In the genomic region with DNA sequence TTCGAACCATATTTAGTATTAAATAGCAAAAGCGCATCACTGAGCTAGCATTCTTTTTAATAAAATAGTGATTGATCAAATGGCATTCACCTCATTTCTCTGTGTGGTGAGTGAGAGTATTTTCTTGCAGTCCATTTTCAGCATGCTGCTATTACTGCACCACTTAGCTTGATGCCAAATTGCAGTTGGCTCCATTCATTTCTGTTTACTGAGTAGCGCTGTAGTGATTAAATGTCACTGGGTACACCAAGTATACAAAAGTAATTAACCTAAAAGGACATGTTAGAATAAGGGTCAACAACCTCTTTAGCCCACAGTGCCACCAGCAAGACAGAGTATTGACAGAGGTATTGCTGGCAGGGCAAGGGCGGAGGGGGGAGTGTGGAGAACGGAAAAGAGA, we compare ENCODE assay signal across 21 cellular contexts.
A peak's percentile ranks its signal among the peaks of the same experiment; 100 is the strongest.
DNase-seq lines count a peak whose midpoint lies in the region; ATAC-seq and TF ChIP-seq lines count a peak whose summit lies in the region.
"Had no signal": no experiment of that assay in that cellular context is flagged by ENCODE, and none has a peak within 500 bp of the region (broad histone marks: within the 10 kb centered on the region; RNA-seq: fewer than 3 reads in every experiment).

No MANE protein-coding gene starts in this region.

- H3K9me3 ChIP-seq in neural progenitor cell (ENCODE audit: low read depth) = no peaks in the 10 kb centered on the region
- no peaks in the 10 kb centered on the region for H3K9me3 ChIP-seq in adrenal gland (replicated peaks in 1 of 3)
- H3K9me3 ChIP-seq: tibial nerve had no signal

- no peaks in the 10 kb centered on the region for H3K9me2 ChIP-seq in GM23338 (ENCODE audit: insufficient read depth)

- H3K36me3 Mint-ChIP-seq in GM23338 (ENCODE audit: low read depth) = no peaks in the 10 kb centered on the region
- H3K36me3 Mint-ChIP-seq in WTC11 = no peaks in the 10 kb centered on the region
- peaks cover 30% of the 10 kb centered on the region for H3K36me3 Mint-ChIP-seq in neural progenitor cell

- intact Hi-C loops in adrenal gland (cut with DNase I) = no loop called here

- no peak overlapping the region for H3K9ac ChIP-seq in neural progenitor cell
- H3K9ac ChIP-seq: parathyroid adenoma had no signal

- ATAC-seq in GM23338 = peak; percentile 37; the same call in 2 of the 3 replicates
- no peak for ATAC-seq in WTC11
- ATAC-seq in GM21381 (IDR thresholded peaks at IDR 0.05; ENCODE audit: unreplicated experiment) = no peak
- ATAC-seq in GM19397 (IDR thresholded peaks at IDR 0.05; ENCODE audit: unreplicated experiment) = no peak

- H3K4me1 ChIP-seq in GM23338 (ENCODE audit: insufficient read depth) (peaks cover 62% of the 10 kb centered on the region), neural progenitor cell (peaks cover 91% of the 10 kb centered on the region), adrenal gland (replicated peaks in 1 of 2) (no peaks in the 10 kb centered on the region)
- H3K4me1 ChIP-seq: tibial nerve had no signal

- TF ChIP-seq POLR2A in adrenal gland (IDR thresholded peaks at IDR 0.05) = no peak

- 93 to 95% (median 95%) methylated on average over 5 of the region's 5 CpGs for WGBS in adrenal gland, 4 donors

- no peaks in the 10 kb centered on the region for H3K27me3 ChIP-seq in GM23338 (ENCODE audit: insufficient read depth)
- no peaks in the 10 kb centered on the region for H3K27me3 ChIP-seq in neural progenitor cell
- H3K27me3 ChIP-seq in adrenal gland = no peaks in the 10 kb centered on the region
- H3K27me3 ChIP-seq: tibial nerve had no signal

- CTCF ChIA-PET in WTC11 (lab: Charles Lee) = interaction anchor here (1.2 kb wide), 1 partner anchor 222 kb away, joined by 3 read pairs; no protein-coding TSS in a partner anchor

- H3K27ac Mint-ChIP-seq in GM23338 (peak overlapping the region; percentile 93), WTC11 (peak overlapping the region; percentile 92), neural progenitor cell (peak overlapping the region; percentile 35)
- H3K27ac Mint-ChIP-seq: activated CD4-positive, alpha-beta memory T cell treated with anti-CD3 and anti-CD28 coated beads, Interleukin-2, amount 10 ng/mL, durations not matched to agents 7 days and 5 days; activated naive CD4-positive, alpha-beta T cell treated with anti-CD3 and anti-CD28 coated beads, Interleukin-2, amount 10 ng/mL, durations not matched to agents 7 days and 5 days had no signal

- no peaks in the 10 kb centered on the region for H3F3A ChIP-seq in GM23338 (replicated peaks; ENCODE audit: low read depth)
- peaks cover 52% of the 10 kb centered on the region for H3F3A ChIP-seq in neural progenitor cell (ENCODE audit: low read depth)

- no peak for DNase-seq in GM23338 (ENCODE audit: low spot score)
- DNase-seq in NCI-H146 treated with DMSO at 0.1 percent for 48 hours (lab: John Stamatoyannopoulos, UW; ENCODE audit: unreplicated experiment) = peak; percentile 4
- DNase-seq in WTC11 (ENCODE audit: low spot score) = no peak
- DNase-seq in neural progenitor cell (ENCODE audit: low spot score) = no peak
- DNase-seq in adrenal gland = no peak
- DNase-seq in nucleus accumbens (lab: John Stamatoyannopoulos, UW) = no peak
- DNase-seq: activated CD4-positive, alpha-beta memory T cell treated with anti-CD3 and anti-CD28 coated beads, Interleukin-2, amount 10 ng/mL, durations not matched to agents 7 days and 5 days; activated naive CD4-positive, alpha-beta T cell treated with anti-CD3 and anti-CD28 coated beads, Interleukin-2, amount 10 ng/mL, durations not matched to agents 7 days and 5 days; activated T-cell treated with anti-CD3 and anti-CD28 coated beads, Interleukin-2, amount 50 U/mL, for 1 hour; islet precursor cell; Kasumi-1; NCI-H1436 treated with DMSO at 0.1 percent for 48 hours; NCI-H524; SHP77 treated with DMSO at 0.1 percent for 48 hours; stimulated activated naive CD4-positive, alpha-beta T cell treated with Interleukin-2 at 50 U/mL for 16 hours; WERI-Rb-1 had no signal

- H3K4me2 ChIP-seq in GM23338 (peak overlapping the region; percentile 42), neural progenitor cell (peak overlapping the region; percentile 48)

- H3K36me3 ChIP-seq in GM23338 (ENCODE audit: insufficient read depth) (no peaks in the 10 kb centered on the region), neural progenitor cell (no peaks in the 10 kb centered on the region), adrenal gland (replicated peaks in 1 of 2) (no peaks in the 10 kb centered on the region)
- H3K36me3 ChIP-seq: tibial nerve, WERI-Rb-1 had no signal

- peaks cover 4% of the 10 kb centered on the region for H3K27me3 Mint-ChIP-seq in GM23338 (ENCODE audit: insufficient read depth, low read depth, poor library complexity)
- H3K27me3 Mint-ChIP-seq in WTC11 (ENCODE audit: low read depth) = no peaks in the 10 kb centered on the region
- peaks cover 4% of the 10 kb centered on the region for H3K27me3 Mint-ChIP-seq in neural progenitor cell (ENCODE audit: insufficient read depth, low read depth)
- H3K27me3 Mint-ChIP-seq: activated CD4-positive, alpha-beta memory T cell treated with anti-CD3 and anti-CD28 coated beads, Interleukin-2, amount 10 ng/mL, durations not matched to agents 7 days and 5 days; activated naive CD4-positive, alpha-beta T cell treated with anti-CD3 and anti-CD28 coated beads, Interleukin-2, amount 10 ng/mL, durations not matched to agents 7 days and 5 days had no signal

- peaks cover 68% of the 10 kb centered on the region for H3K4me1 Mint-ChIP-seq in GM23338
- peaks cover 74% of the 10 kb centered on the region for H3K4me1 Mint-ChIP-seq in WTC11
- H3K4me1 Mint-ChIP-seq in neural progenitor cell = peaks cover 64% of the 10 kb centered on the region

- peaks cover 20% of the 10 kb centered on the region for H3K79me2 ChIP-seq in GM23338 (replicated peaks; ENCODE audit: insufficient read depth)
- peaks cover 96% of the 10 kb centered on the region for H3K79me2 ChIP-seq in neural progenitor cell (ENCODE audit: low read depth)
- H3K79me2 ChIP-seq: parathyroid adenoma had no signal

- POLR2A ChIA-PET in WTC11 (lab: Charles Lee) = interaction anchor here (2.7 kb wide), 1 partner anchor 122 kb away, joined by 15 read pairs; a partner anchor contains a TSS

- H3K4me3 ChIP-seq in GM23338 = no peak overlapping the region
- no peak overlapping the region for H3K4me3 ChIP-seq in neural progenitor cell
- H3K4me3 ChIP-seq in adrenal gland = no peak overlapping the region
- H3K4me3 ChIP-seq: coronary artery, tibial nerve had no signal

- H3K4me3 Mint-ChIP-seq in GM23338 = peak overlapping the region; percentile 13; the same call in 1 of the 3 replicates
- peak overlapping the region; percentile 32; the same call in 1 of the 2 replicates for H3K4me3 Mint-ChIP-seq in WTC11
- H3K4me3 Mint-ChIP-seq in neural progenitor cell = peak overlapping the region; percentile 1
- H3K4me3 Mint-ChIP-seq: activated CD4-positive, alpha-beta memory T cell treated with anti-CD3 and anti-CD28 coated beads, Interleukin-2, amount 10 ng/mL, durations not matched to agents 7 days and 5 days; activated naive CD4-positive, alpha-beta T cell treated with anti-CD3 and anti-CD28 coated beads, Interleukin-2, amount 10 ng/mL, durations not matched to agents 7 days and 5 days had no signal

- H2AFZ ChIP-seq in GM23338 = no peak overlapping the region
- no peak overlapping the region for H2AFZ ChIP-seq in neural progenitor cell (replicated peaks)
- H2AFZ ChIP-seq: parathyroid adenoma had no signal

- H4K20me1 ChIP-seq in GM23338 (replicated peaks; ENCODE audit: insufficient read depth) = no peaks in the 10 kb centered on the region; the same call in none of the 2 replicates
- peaks cover 100% of the 10 kb centered on the region for H4K20me1 ChIP-seq in neural progenitor cell (ENCODE audit: low read depth)

- no peak for TF ChIP-seq CTCF in GM23338 (conservative IDR thresholded peaks at IDR 0.05; ENCODE audit: low read depth in 2 of 2)
- TF ChIP-seq CTCF in WTC11 (IDR thresholded peaks at IDR 0.05) = no peak
- no peak for TF ChIP-seq CTCF in neural progenitor cell (IDR thresholded peaks at IDR 0.05)
- TF ChIP-seq CTCF in adrenal gland (IDR thresholded peaks at IDR 0.05) = no peak

- H3K27ac ChIP-seq in GM23338 (ENCODE audit: low read depth) (peak overlapping the region; percentile 63), neural progenitor cell (no peak overlapping the region), adrenal gland (no peak overlapping the region)
- H3K27ac ChIP-seq: coronary artery, parathyroid adenoma, tibial nerve, WERI-Rb-1 had no signal

- no peaks in the 10 kb centered on the region for H3K9me3 Mint-ChIP-seq in GM23338
- H3K9me3 Mint-ChIP-seq in WTC11 = no peaks in the 10 kb centered on the region
- H3K9me3 Mint-ChIP-seq in neural progenitor cell = no peaks in the 10 kb centered on the region
- H3K9me3 Mint-ChIP-seq: activated CD4-positive, alpha-beta memory T cell treated with anti-CD3 and anti-CD28 coated beads, Interleukin-2, amount 10 ng/mL, durations not matched to agents 7 days and 5 days; activated naive CD4-positive, alpha-beta T cell treated with anti-CD3 and anti-CD28 coated beads, Interleukin-2, amount 10 ng/mL, durations not matched to agents 7 days and 5 days had no signal

TF ChIP-seq in GM23338, 12 proteins besides CTCF, POLR2A, EP300 and RAD21 (continues in another document):
- TF ChIP-seq CREB1 (CRISPR knock-in tag; IDR thresholded peaks at IDR 0.05; ENCODE audit: low read depth) (no peak), STAT1 (IDR thresholded peaks at IDR 0.05; ENCODE audit: unreplicated experiment) (no peak), ZNF331 (CRISPR knock-in tag; IDR thresholded peaks at IDR 0.05; ENCODE audit: low read depth) (no peak), NANOG (IDR thresholded peaks at IDR 0.05; ENCODE audit: borderline replicate concordance) (no peak)

TF ChIP-seq in WTC11, 78 proteins besides CTCF, POLR2A, EP300 and RAD21:
- no peak for TF ChIP-seq RORB (CRISPR knock-in tag; IDR thresholded peaks at IDR 0.05)

Comparison
In these comparisons a context has a peak if more than half of its experiments do, and no peak if none do; other contexts are left out.
1. H3K27ac Mint-ChIP-seq: peak in every context shown above with its lines; median percentile 93 in GM23338; 92 in WTC11; 35 in neural progenitor cell.